ENCODE assay signal across 1 cellular context in the genomic region with DNA sequence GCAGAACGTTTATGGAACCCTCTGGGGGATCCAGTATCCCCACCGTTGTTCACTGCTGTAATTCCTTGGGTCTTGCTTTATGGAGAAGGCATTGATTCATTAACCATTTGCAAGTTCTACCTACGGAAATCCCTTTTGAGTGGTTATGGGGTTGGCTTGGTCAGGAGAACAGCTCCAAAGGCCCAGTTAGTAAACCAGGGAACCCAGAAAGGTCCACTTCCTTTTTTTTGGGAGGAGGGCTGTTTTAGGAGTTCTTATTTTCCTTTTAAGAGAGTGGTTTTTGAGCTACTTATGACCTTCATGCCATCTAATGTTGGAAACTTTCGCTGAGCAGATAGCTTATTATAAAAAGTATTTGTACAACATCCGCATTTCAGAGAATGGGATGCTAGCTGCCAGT.
TF ChIP-seq lines count a peak whose summit lies in the region.

No MANE protein-coding gene starts in this region.

TF ChIP-seq in GM23338, 12 proteins besides CTCF, POLR2A, EP300 and RAD21 (continued from another document):
- TF ChIP-seq, protein P1, sequence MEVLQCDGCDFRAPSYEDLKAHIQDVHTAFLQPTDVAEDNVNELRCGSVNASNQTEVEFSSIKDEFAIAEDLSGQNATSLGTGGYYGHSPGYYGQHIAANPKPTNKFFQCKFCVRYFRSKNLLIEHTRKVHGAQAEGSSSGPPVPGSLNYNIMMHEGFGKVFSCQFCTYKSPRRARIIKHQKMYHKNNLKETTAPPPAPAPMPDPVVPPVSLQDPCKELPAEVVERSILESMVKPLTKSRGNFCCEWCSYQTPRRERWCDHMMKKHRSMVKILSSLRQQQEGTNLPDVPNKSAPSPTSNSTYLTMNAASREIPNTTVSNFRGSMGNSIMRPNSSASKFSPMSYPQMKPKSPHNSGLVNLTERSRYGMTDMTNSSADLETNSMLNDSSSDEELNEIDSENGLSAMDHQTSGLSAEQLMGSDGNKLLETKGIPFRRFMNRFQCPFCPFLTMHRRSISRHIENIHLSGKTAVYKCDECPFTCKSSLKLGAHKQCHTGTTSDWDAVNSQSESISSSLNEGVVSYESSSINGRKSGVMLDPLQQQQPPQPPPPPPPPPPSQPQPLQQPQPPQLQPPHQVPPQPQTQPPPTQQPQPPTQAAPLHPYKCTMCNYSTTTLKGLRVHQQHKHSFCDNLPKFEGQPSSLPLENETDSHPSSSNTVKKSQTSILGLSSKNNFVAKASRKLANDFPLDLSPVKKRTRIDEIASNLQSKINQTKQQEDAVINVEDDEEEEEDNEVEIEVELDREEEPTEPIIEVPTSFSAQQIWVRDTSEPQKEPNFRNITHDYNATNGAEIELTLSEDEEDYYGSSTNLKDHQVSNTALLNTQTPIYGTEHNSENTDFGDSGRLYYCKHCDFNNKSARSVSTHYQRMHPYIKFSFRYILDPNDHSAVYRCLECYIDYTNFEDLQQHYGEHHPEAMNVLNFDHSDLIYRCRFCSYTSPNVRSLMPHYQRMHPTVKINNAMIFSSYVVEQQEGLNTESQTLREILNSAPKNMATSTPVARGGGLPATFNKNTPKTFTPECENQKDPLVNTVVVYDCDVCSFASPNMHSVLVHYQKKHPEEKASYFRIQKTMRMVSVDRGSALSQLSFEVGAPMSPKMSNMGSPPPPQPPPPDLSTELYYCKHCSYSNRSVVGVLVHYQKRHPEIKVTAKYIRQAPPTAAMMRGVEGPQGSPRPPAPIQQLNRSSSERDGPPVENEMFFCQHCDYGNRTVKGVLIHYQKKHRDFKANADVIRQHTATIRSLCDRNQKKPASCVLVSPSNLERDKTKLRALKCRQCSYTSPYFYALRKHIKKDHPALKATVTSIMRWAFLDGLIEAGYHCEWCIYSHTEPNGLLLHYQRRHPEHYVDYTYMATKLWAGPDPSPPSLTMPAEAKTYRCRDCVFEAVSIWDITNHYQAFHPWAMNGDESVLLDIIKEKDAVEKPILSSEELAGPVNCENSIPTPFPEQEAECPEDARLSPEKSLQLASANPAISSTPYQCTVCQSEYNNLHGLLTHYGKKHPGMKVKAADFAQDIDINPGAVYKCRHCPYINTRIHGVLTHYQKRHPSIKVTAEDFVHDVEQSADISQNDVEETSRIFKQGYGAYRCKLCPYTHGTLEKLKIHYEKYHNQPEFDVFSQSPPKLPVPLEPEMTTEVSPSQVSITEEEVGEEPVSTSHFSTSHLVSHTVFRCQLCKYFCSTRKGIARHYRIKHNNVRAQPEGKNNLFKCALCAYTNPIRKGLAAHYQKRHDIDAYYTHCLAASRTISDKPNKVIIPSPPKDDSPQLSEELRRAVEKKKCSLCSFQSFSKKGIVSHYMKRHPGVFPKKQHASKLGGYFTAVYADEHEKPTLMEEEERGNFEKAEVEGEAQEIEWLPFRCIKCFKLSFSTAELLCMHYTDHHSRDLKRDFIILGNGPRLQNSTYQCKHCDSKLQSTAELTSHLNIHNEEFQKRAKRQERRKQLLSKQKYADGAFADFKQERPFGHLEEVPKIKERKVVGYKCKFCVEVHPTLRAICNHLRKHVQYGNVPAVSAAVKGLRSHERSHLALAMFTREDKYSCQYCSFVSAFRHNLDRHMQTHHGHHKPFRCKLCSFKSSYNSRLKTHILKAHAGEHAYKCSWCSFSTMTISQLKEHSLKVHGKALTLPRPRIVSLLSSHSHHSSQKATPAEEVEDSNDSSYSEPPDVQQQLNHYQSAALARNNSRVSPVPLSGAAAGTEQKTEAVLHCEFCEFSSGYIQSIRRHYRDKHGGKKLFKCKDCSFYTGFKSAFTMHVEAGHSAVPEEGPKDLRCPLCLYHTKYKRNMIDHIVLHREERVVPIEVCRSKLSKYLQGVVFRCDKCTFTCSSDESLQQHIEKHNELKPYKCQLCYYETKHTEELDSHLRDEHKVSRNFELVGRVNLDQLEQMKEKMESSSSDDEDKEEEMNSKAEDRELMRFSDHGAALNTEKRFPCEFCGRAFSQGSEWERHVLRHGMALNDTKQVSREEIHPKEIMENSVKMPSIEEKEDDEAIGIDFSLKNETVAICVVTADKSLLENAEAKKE (CRISPR knock-in tag; IDR thresholded peaks at IDR 0.05) = no peak
- TF ChIP-seq, protein P2, sequence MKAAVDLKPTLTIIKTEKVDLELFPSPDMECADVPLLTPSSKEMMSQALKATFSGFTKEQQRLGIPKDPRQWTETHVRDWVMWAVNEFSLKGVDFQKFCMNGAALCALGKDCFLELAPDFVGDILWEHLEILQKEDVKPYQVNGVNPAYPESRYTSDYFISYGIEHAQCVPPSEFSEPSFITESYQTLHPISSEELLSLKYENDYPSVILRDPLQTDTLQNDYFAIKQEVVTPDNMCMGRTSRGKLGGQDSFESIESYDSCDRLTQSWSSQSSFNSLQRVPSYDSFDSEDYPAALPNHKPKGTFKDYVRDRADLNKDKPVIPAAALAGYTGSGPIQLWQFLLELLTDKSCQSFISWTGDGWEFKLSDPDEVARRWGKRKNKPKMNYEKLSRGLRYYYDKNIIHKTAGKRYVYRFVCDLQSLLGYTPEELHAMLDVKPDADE (IDR thresholded peaks at IDR 0.05) = no peak
- TF ChIP-seq NANOG (IDR thresholded peaks at IDR 0.05; ENCODE audit: borderline replicate concordance) = no peak
- TF ChIP-seq STAT1 (IDR thresholded peaks at IDR 0.05; ENCODE audit: unreplicated experiment) = no peak
- no peak for TF ChIP-seq EZH2 (IDR thresholded peaks at IDR 0.05; ENCODE audit: low read depth, unreplicated experiment)
